Comparison of ENCODE assay signal across 26 cellular contexts in genomic region chr4:64146030-64146429, GRCh38.
DNase-seq lines count a peak whose midpoint lies in the region; ATAC-seq, FAIRE-seq and TF ChIP-seq lines count a peak whose summit lies in the region.
"Had no signal": no experiment of that assay in that cellular context is flagged by ENCODE, and none has a peak within 500 bp of the region (broad histone marks: within the 10 kb centered on the region; RNA-seq: fewer than 3 reads in every experiment).

No MANE protein-coding gene starts in this region.

- H4K20me1 ChIP-seq in HepG2 (ENCODE audit: insufficient read depth, low read length) (no peaks in the 10 kb centered on the region), astrocyte (ENCODE audit: insufficient read depth, low read length) (no peaks in the 10 kb centered on the region)
- H4K20me1 ChIP-seq: BLaER1 treated with 17β-estradiol and CSF1 and Interleukin-3, amounts not matched to agents 10 nM and 100 nM had no signal

- FAIRE-seq in HepG2 (lab: Jason Lieb, UNC) (no peak), astrocyte (lab: Jason Lieb, UNC) (no peak)
- FAIRE-seq: GM12891, H1 had no signal

- intact Hi-C loops in HepG2 (cut with micrococcal nuclease; ENCODE audit: unreplicated experiment) (no loop called here), right lobe of liver (cut with DNase I) (no loop called here)

- H3K27me3 Mint-ChIP-seq in astrocyte (ENCODE audit: low read depth, unreplicated experiment): no peaks in the 10 kb centered on the region
- no peaks in the 10 kb centered on the region for H3K27me3 Mint-ChIP-seq in nephron (ENCODE audit: low read depth)
- H3K27me3 Mint-ChIP-seq: CD4-positive, alpha-beta T cell had no signal

- H3K4me1 ChIP-seq in HepG2 (ENCODE audit: insufficient read depth, low read length) (no peaks in the 10 kb centered on the region; the same call in 1 of the 2 replicates), right lobe of liver (no peaks in the 10 kb centered on the region), astrocyte (ENCODE audit: insufficient read depth, low read length) (no peaks in the 10 kb centered on the region)
- H3K4me1 ChIP-seq: BLaER1 treated with 17β-estradiol and CSF1 and Interleukin-3, amounts not matched to agents 10 nM and 100 nM had no signal

- TF ChIP-seq CTCF in HepG2 (CRISPR knock-in tag; IDR thresholded peaks at IDR 0.05) (no peak), right lobe of liver (IDR thresholded peaks at IDR 0.05) (no peak), astrocyte (IDR thresholded peaks at IDR 0.05; ENCODE audit: insufficient read depth, low read depth, low read length) (no peak), nephron (IDR thresholded peaks at IDR 0.05; ENCODE audit: unreplicated experiment in 3 of 3) (no peak), retinal pigment epithelial cell (conservative IDR thresholded peaks at IDR 0.05; ENCODE audit: low read depth, low read length) (no peak)

- no TSS peak for BruUV-seq in HepG2 (replicated peaks; lab: Mats Ljungman, UMichigan)

- CTCF ChIA-PET in HepG2 (lab: Yijun Ruan, JAX; ENCODE audit: low intra/inter-chr PET ratio, low total read pairs): no interaction called here

- H3K27ac ChIP-seq in HepG2 (ENCODE audit: extremely low read length, insufficient read depth, low read length) (no peak overlapping the region), right lobe of liver (no peak overlapping the region), astrocyte (ENCODE audit: low read depth, low read length) (no peak overlapping the region)
- H3K27ac ChIP-seq: BLaER1 treated with 17β-estradiol and CSF1 and Interleukin-3, amounts not matched to agents 10 nM and 100 nM; PC-9 had no signal

- DNase-seq in HepG2 (ENCODE audit: low spot score): no peak
- DNase-seq in right lobe of liver: no peak
- DNase-seq in astrocyte (ENCODE audit: low read depth): no peak
- DNase-seq in retinal pigment epithelial cell (ENCODE audit: low read depth): peak; percentile 4
- no peak for DNase-seq in AG08396 (ENCODE audit: low spot score)
- no peak for DNase-seq in NCI-H2196 treated with DMSO at 0.1 percent for 48 hours (lab: John Stamatoyannopoulos, UW; ENCODE audit: unreplicated experiment)
- no peak for DNase-seq in RKO (ENCODE audit: low spot score)
- DNase-seq: CD4-positive, alpha-beta T cell; DMS79; EL; GF-D8; HCEC 1CT; IMR-90; KG1; MM.1S; NCI-H2029; NCI-H526 treated with DMSO at 0.1 percent for 48 hours; PC-9; RPMI8226; SHP77; SK-N-SH; SW 1271 had no signal

- H3K36me3 Mint-ChIP-seq in astrocyte (ENCODE audit: low read depth, unreplicated experiment) (no peaks in the 10 kb centered on the region), nephron (ENCODE audit: low read depth) (peaks cover 8% of the 10 kb centered on the region)

- H3K27ac Mint-ChIP-seq in astrocyte (ENCODE audit: unreplicated experiment) (peak overlapping the region; percentile 38), nephron (peak overlapping the region in 2 of 3 experiments; percentile 29 to 51)
- H3K27ac Mint-ChIP-seq: CD4-positive, alpha-beta T cell had no signal

- 4% methylated on average over 3 of the region's 3 CpGs for WGBS in HepG2 (ENCODE audit: low lambda C conversion rate)
- WGBS in right lobe of liver (ENCODE audit: insufficient coverage, low coverage, low lambda C conversion rate, missing lambda C conversion rate): 43% methylated on average over 2 of the region's 3 CpGs

- H3K4me2 ChIP-seq in HepG2 (ENCODE audit: low read depth, low read length): no peak overlapping the region
- H3K4me2 ChIP-seq in astrocyte (ENCODE audit: low read length): no peak overlapping the region
- H3K4me2 ChIP-seq: BLaER1 treated with 17β-estradiol and CSF1 and Interleukin-3, amounts not matched to agents 10 nM and 100 nM; PC-9; SK-N-SH had no signal

- H2AFZ ChIP-seq in HepG2 (ENCODE audit: low read length) (no peak overlapping the region), astrocyte (ENCODE audit: low read depth, low read length) (no peak overlapping the region)
- H2AFZ ChIP-seq: PC-9 had no signal

- no peak for TF ChIP-seq RAD21 in HepG2 (CRISPR knock-in tag; IDR thresholded peaks at IDR 0.05)

- H3K79me2 ChIP-seq in HepG2 (ENCODE audit: insufficient read depth, low read length) (no peaks in the 10 kb centered on the region), astrocyte (ENCODE audit: insufficient read depth, low read length) (no peaks in the 10 kb centered on the region)

- H3K36me3 ChIP-seq in HepG2 (replicated peaks in 1 of 2; ENCODE audit: control insufficient read depth in 1 of 2, insufficient read depth in 2 of 2, low read length in 2 of 2) (no peaks in the 10 kb centered on the region), right lobe of liver (no peaks in the 10 kb centered on the region), astrocyte (ENCODE audit: insufficient read depth, low read length) (no peaks in the 10 kb centered on the region)
- H3K36me3 ChIP-seq: BLaER1 treated with 17β-estradiol and CSF1 and Interleukin-3, amounts not matched to agents 10 nM and 100 nM had no signal

- H3K4me1 Mint-ChIP-seq in astrocyte (ENCODE audit: low read depth, unreplicated experiment) (peaks cover 3% of the 10 kb centered on the region), nephron (peaks cover 6% of the 10 kb centered on the region)

- H3K4me3 Mint-ChIP-seq in astrocyte (ENCODE audit: unreplicated experiment) (no peak overlapping the region), nephron (no peak overlapping the region)
- H3K4me3 Mint-ChIP-seq: CD4-positive, alpha-beta T cell had no signal

- H3K9me3 Mint-ChIP-seq in astrocyte (ENCODE audit: unreplicated experiment) (peaks cover 15% of the 10 kb centered on the region), nephron (peaks cover 28% of the 10 kb centered on the region)

- ATAC-seq in HepG2: no peak
- ATAC-seq in right lobe of liver: no peak

- H3K4me3 ChIP-seq in HepG2 (replicated peaks in 1 of 3; ENCODE audit: insufficient read depth in 1 of 3, low read depth in 2 of 3, low read length in 3 of 3): no peak overlapping the region
- no peak overlapping the region for H3K4me3 ChIP-seq in right lobe of liver
- no peak overlapping the region for H3K4me3 ChIP-seq in astrocyte (ENCODE audit: insufficient read depth, low read depth, low read length)
- H3K4me3 ChIP-seq in retinal pigment epithelial cell (ENCODE audit: low read length): no peak overlapping the region
- H3K4me3 ChIP-seq: BLaER1 treated with 17β-estradiol and CSF1 and Interleukin-3, amounts not matched to agents 10 nM and 100 nM; PC-9 had no signal

- no peaks in the 10 kb centered on the region for H3K27me3 ChIP-seq in HepG2 (ENCODE audit: control insufficient read depth in 1 of 2, insufficient read depth in 2 of 2, low read length in 2 of 2)
- H3K27me3 ChIP-seq in right lobe of liver: no peaks in the 10 kb centered on the region
- H3K27me3 ChIP-seq in astrocyte (ENCODE audit: insufficient read depth, low read length): no peaks in the 10 kb centered on the region
- H3K27me3 ChIP-seq: BLaER1 treated with 17β-estradiol and CSF1 and Interleukin-3, amounts not matched to agents 10 nM and 100 nM had no signal

- TF ChIP-seq POLR2A in HepG2 (IDR thresholded peaks at IDR 0.05; ENCODE audit: insufficient read depth in 1 of 2, low read depth in 2 of 2, low read length in 2 of 2) (no peak), right lobe of liver (IDR thresholded peaks at IDR 0.05) (no peak)

- in situ Hi-C loops in HepG2 (cut with HindIII; ENCODE audit: extremely low pct_ligation_motif_present, low pct_unique_long_range_greater_than_20kb): no loop called here

- POLR2A ChIA-PET in HepG2 (lab: Yijun Ruan, JAX): no interaction called here

- H3K9ac ChIP-seq in HepG2 (ENCODE audit: insufficient read depth, low read depth, low read length) (no peak overlapping the region), astrocyte (ENCODE audit: low read length) (no peak overlapping the region)
- H3K9ac ChIP-seq: BLaER1 treated with 17β-estradiol and CSF1 and Interleukin-3, amounts not matched to agents 10 nM and 100 nM; SK-N-SH had no signal

- TF ChIP-seq EP300 in HepG2 (IDR thresholded peaks at IDR 0.05; ENCODE audit: low read depth in 2 of 2, low read length in 2 of 2) (no peak), HepG2 (CRISPR knock-in tag; IDR thresholded peaks at IDR 0.05; ENCODE audit: borderline replicate concordance) (no peak)

- H3K9me3 ChIP-seq in HepG2 (ENCODE audit: low read length): no peaks in the 10 kb centered on the region
- H3K9me3 ChIP-seq in right lobe of liver: no peaks in the 10 kb centered on the region
- no peaks in the 10 kb centered on the region for H3K9me3 ChIP-seq in astrocyte (ENCODE audit: insufficient read depth, low read depth, low read length)
- H3K9me3 ChIP-seq: SK-N-SH had no signal

TF ChIP-seq in HepG2, 621 proteins besides CTCF, POLR2A, EP300 and RAD21:
- 0 out of 2 replicates have a peak, but pooled peaks have one; percentile 28 for TF ChIP-seq HNF4A (CRISPR knock-in tag; IDR thresholded peaks at IDR 0.05)
- no peak for TF ChIP-seq SIX4 (CRISPR knock-in tag; IDR thresholded peaks at IDR 0.05)
TF ChIP-seq in HepG2: peak in this region for 1.
